In genomic region chr1:21299007-21299406, GRCh38 we compare ENCODE assay signal across 11 cellular contexts. TPM values are rescaled to one million over a fixed set of nuclear protein-coding genes. Genes with fewer than 3 reads are reported as not detected.
DNase-seq lines count a peak whose midpoint lies in the region; ATAC-seq and TF ChIP-seq lines count a peak whose summit lies in the region.
"Had no signal": no experiment of that assay in that cellular context is flagged by ENCODE, and none has a peak within 500 bp of the region (broad histone marks: within the 10 kb centered on the region; RNA-seq: fewer than 3 reads in every experiment).

No MANE protein-coding gene starts in this region.

- in situ Hi-C loops in ACHN (cut with HindIII; ENCODE audit: low pct_ligation_motif_present, low pct_unique_long_range_greater_than_20kb, low sequenced_read_pairs): no loop called here

- peak overlapping the region; percentile 83 to 98 (median 91) for H3K27ac Mint-ChIP-seq in IgD-negative memory B cell
- peak overlapping the region; percentile 66 for H3K27ac Mint-ChIP-seq in activated CD8-positive, alpha-beta T cell treated with anti-CD3 and anti-CD28 coated beads, Interleukin-2, amount 10 ng/mL, durations not matched to agents 7 days and 5 days

- POLR2A ChIA-PET in activated CD8-positive, alpha-beta T cell treated with anti-CD3 and anti-CD28 coated beads, Interleukin-2, amount 10 ng/mL, durations not matched to agents 7 days and 5 days (lab: Charles Lee): interaction anchor here (1.1 to 3.3 kb wide), 4 partner anchors 8 to 46 kb away, joined by 3 to 11 read pairs (median 4); partner anchors contain the start of gene ECE1

- intact Hi-C loops in left colon (cut with DNase I, micrococcal nuclease) (no loop called here), lower lobe of right lung (cut with DNase I) (no loop called here)

- TF ChIP-seq CTCF in lower lobe of right lung (IDR thresholded peaks at IDR 0.05): no peak

- H3K36me3 ChIP-seq in lower lobe of right lung: no peaks in the 10 kb centered on the region
- H3K36me3 ChIP-seq: pancreas had no signal

- H3K4me3 ChIP-seq in lower lobe of right lung: no peak overlapping the region
- H3K4me3 ChIP-seq: pancreas had no signal

- H3K4me3 Mint-ChIP-seq in IgD-negative memory B cell: peak overlapping the region in 2 of 4 donors; percentile 65 to 73
- H3K4me3 Mint-ChIP-seq in activated CD8-positive, alpha-beta T cell treated with anti-CD3 and anti-CD28 coated beads, Interleukin-2, amount 10 ng/mL, durations not matched to agents 7 days and 5 days: no peak overlapping the region

- no peak overlapping the region for H3K27ac ChIP-seq in lower lobe of right lung
- H3K27ac ChIP-seq: 22Rv1 had no signal

- peak in 2 of 3 experiments; percentile 53 to 59 for DNase-seq in NCI-H1417 (lab: John Stamatoyannopoulos, UW)
- DNase-seq in NCI-H1417 treated with DMSO at 0.1 percent for 48 hours (lab: John Stamatoyannopoulos, UW): no peak
- DNase-seq in activated CD8-positive, alpha-beta T cell treated with anti-CD3 and anti-CD28 coated beads, Interleukin-2, amount 10 ng/mL, durations not matched to agents 7 days and 5 days: no peak
- peak; percentile 58 to 81 for DNase-seq in left colon
- DNase-seq in lower lobe of right lung: no peak
- no peak for DNase-seq in ACHN
- no peak for DNase-seq in NCI-H128 (lab: John Stamatoyannopoulos, UW; ENCODE audit: unreplicated experiment)
- DNase-seq: NCI-H146, pancreas had no signal

- no peak for ATAC-seq in activated CD8-positive, alpha-beta T cell treated with anti-CD3 and anti-CD28 coated beads, Interleukin-2, amount 10 ng/mL, durations not matched to agents 7 days and 5 days
- ATAC-seq in left colon (peak; percentile 75), lower lobe of right lung (no peak)
- ATAC-seq: pancreas had no signal

- H3K4me1 Mint-ChIP-seq in IgD-negative memory B cell: peaks cover 36 to 59% (median 41%) of the 10 kb centered on the region in 3 donors
- H3K4me1 Mint-ChIP-seq in activated CD8-positive, alpha-beta T cell treated with anti-CD3 and anti-CD28 coated beads, Interleukin-2, amount 10 ng/mL, durations not matched to agents 7 days and 5 days (ENCODE audit: low read depth): peaks cover 74% of the 10 kb centered on the region

- H3K9me3 Mint-ChIP-seq in IgD-negative memory B cell: no peaks in the 10 kb centered on the region
- no peaks in the 10 kb centered on the region for H3K9me3 Mint-ChIP-seq in activated CD8-positive, alpha-beta T cell treated with anti-CD3 and anti-CD28 coated beads, Interleukin-2, amount 10 ng/mL, durations not matched to agents 7 days and 5 days (ENCODE audit: insufficient read depth)

- H3K4me1 ChIP-seq in lower lobe of right lung: peaks cover 49% of the 10 kb centered on the region

- CTCF ChIA-PET in activated CD8-positive, alpha-beta T cell treated with anti-CD3 and anti-CD28 coated beads, Interleukin-2, amount 10 ng/mL, durations not matched to agents 7 days and 5 days (lab: Charles Lee): interaction anchor here (1.1 to 4.4 kb wide), 8 partner anchors 14 to 69 kb away, joined by 3 to 27 read pairs (median 4); no protein-coding TSS in a partner anchor

- no peaks in the 10 kb centered on the region for H3K36me3 Mint-ChIP-seq in IgD-negative memory B cell
- H3K36me3 Mint-ChIP-seq in activated CD8-positive, alpha-beta T cell treated with anti-CD3 and anti-CD28 coated beads, Interleukin-2, amount 10 ng/mL, durations not matched to agents 7 days and 5 days (ENCODE audit: low read depth): peaks cover 11% of the 10 kb centered on the region

- no peaks in the 10 kb centered on the region for H3K27me3 ChIP-seq in lower lobe of right lung (ENCODE audit: low read depth)
- H3K27me3 ChIP-seq: pancreas had no signal

- H3K27me3 Mint-ChIP-seq in IgD-negative memory B cell: no peaks in the 10 kb centered on the region
- no peaks in the 10 kb centered on the region for H3K27me3 Mint-ChIP-seq in activated CD8-positive, alpha-beta T cell treated with anti-CD3 and anti-CD28 coated beads, Interleukin-2, amount 10 ng/mL, durations not matched to agents 7 days and 5 days (ENCODE audit: low read depth)

- H3K9me3 ChIP-seq in lower lobe of right lung: no peaks in the 10 kb centered on the region
- H3K9me3 ChIP-seq: pancreas had no signal

RNA-seq across cellular contexts. Expression of gene ECE1, which starts 8.7 kb away (rescaled TPM):
- 58.6 TPM for polyA plus RNA-seq in IgD-negative memory B cell
- 10 to 100 TPM; 70.9 to 72.5 TPM for total RNA-seq in activated CD8-positive, alpha-beta T cell treated with anti-CD3 and anti-CD28 coated beads, Interleukin-2, amount 10 ng/mL, durations not matched to agents 7 days and 5 days
- total RNA-seq in left colon (100 to 1,000 TPM; 110 to 165 TPM), lower lobe of right lung (90.9 TPM)

Comparison
In these comparisons a context has a peak if more than half of its experiments do, and no peak if none do; other contexts are left out.
1. DNase-seq: peak in NCI-H1417 (2 of 3) and left colon (2 of 2); none in NCI-H1417 treated with DMSO at 0.1 percent for 48 hours (single experiment), activated CD8-positive, alpha-beta T cell treated with anti-CD3 and anti-CD28 coated beads, Interleukin-2, amount 10 ng/mL, durations not matched to agents 7 days and 5 days (single experiment), lower lobe of right lung (single experiment), ACHN (single experiment) and NCI-H128 (single experiment).